ENCODE assay signal across 26 cellular contexts in the genomic region with DNA sequence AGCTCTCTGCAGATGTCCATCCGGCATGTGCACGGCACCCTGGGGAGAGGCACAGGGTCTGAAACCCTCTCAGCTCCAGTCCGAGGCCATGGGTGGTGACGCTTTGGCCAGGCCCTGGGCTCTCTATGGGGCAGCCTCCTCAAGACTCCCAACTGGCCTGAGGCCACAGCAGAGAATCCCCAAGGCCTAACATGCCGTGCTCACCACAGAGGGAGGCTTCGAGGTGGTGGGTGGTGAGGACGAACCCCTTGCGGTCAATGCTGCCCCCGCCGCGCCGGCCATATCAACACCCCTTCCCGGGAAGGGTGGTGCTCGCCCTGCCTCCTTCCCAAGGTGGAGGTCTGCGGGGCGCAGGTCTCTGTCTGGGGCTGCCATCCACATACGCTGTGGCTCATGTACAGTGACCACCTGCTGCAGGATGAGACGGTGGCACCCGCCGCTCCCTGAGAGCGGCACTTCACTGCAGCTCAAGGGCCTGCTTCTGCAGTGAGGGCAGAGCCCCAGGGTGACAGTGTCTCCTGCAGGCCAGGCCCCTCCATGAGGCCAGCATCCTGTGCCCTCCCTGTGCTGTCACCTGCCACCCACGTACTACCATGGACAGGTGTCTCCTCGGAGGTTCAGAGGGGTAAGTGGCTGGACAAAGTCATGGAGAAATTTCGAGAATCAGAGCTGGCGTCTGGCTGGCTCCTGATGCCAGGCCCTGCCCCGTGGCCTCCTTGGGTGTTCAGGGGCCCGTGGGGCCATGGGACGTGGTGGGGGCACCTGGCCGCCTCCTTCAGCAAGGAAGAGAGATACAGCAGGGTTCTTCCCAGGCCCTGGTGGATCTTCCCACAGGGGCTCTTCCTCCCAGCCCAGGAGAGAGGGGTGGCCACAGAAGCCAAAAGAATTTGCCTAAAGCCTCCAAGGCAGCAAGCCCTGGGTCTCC. TPM values are rescaled to one million over a fixed set of nuclear protein-coding genes. Genes with fewer than 3 reads are reported as not detected.
DNase-seq lines count a peak whose midpoint lies in the region; ATAC-seq and TF ChIP-seq lines count a peak whose summit lies in the region.
"Had no signal": no experiment of that assay in that cellular context is flagged by ENCODE, and none has a peak within 500 bp of the region (broad histone marks: within the 10 kb centered on the region; RNA-seq: fewer than 3 reads in every experiment).

No MANE protein-coding gene starts in this region.

- TF ChIP-seq CTCF in DOHH2 (IDR thresholded peaks at IDR 0.05; ENCODE audit: low read depth, low read length, poor library complexity, severe bottlenecking) (no peak), chondrocyte (IDR thresholded peaks at IDR 0.05) (no peak)

- no peak overlapping the region for H3K27ac Mint-ChIP-seq in chondrocyte (ENCODE audit: unreplicated experiment)
- H3K27ac Mint-ChIP-seq: CD4-positive, alpha-beta T cell; dendritic cell treated with granulocyte-macrophage colony-stimulating factor and Interleukin-4, amounts not matched to agents 40 ng/mL and 50 ng/mL, for 4 days had no signal

- H3K4me2 ChIP-seq in DOHH2 (ENCODE audit: low read length), result peak overlapping the region; percentile 87

- H3K4me1 Mint-ChIP-seq in chondrocyte (ENCODE audit: low read depth), result no peaks in the 10 kb centered on the region
- H3K4me1 Mint-ChIP-seq: central memory CD8-positive, alpha-beta T cell had no signal

- H3K4me3 Mint-ChIP-seq in chondrocyte (ENCODE audit: unreplicated experiment), result no peak overlapping the region
- H3K4me3 Mint-ChIP-seq: CD4-positive, alpha-beta T cell; central memory CD8-positive, alpha-beta T cell; dendritic cell treated with granulocyte-macrophage colony-stimulating factor and Interleukin-4, amounts not matched to agents 40 ng/mL and 50 ng/mL, for 4 days; naive thymus-derived CD4-positive, alpha-beta T cell had no signal

- no peak for ATAC-seq in HG03159 (IDR thresholded peaks at IDR 0.05; ENCODE audit: unreplicated experiment)
- ATAC-seq: naive thymus-derived CD4-positive, alpha-beta T cell; psoas muscle had no signal

- H3K9me2 ChIP-seq in DOHH2 (replicated peaks; ENCODE audit: control insufficient read depth, low read length), result no peaks in the 10 kb centered on the region

- H4K20me1 ChIP-seq in DOHH2 (ENCODE audit: control insufficient read depth, insufficient read depth, low read depth, low read length), result no peaks in the 10 kb centered on the region

- H3F3A ChIP-seq in DOHH2 (ENCODE audit: control insufficient read depth, insufficient read depth), result peaks cover 7% of the 10 kb centered on the region; the same call in 1 of the 2 replicates

- H3K27ac ChIP-seq in DOHH2 (ENCODE audit: low read depth, low read length), result peak overlapping the region; percentile 99
- H3K27ac ChIP-seq: psoas muscle had no signal

- intact Hi-C loops in posterior vena cava (cut with DNase I), result no loop called here

- H3K4me1 ChIP-seq in DOHH2 (ENCODE audit: control insufficient read depth, low read length), result peaks cover 87% of the 10 kb centered on the region
- H3K4me1 ChIP-seq: psoas muscle had no signal

- no peaks in the 10 kb centered on the region for H3K36me3 ChIP-seq in DOHH2 (ENCODE audit: control insufficient read depth, low read length)
- H3K36me3 ChIP-seq: MG63 had no signal

- DNase-seq in NCI-H1417 (lab: John Stamatoyannopoulos, UW) (peak in 2 of 3 experiments; percentile 14 to 21), NCI-H1417 treated with DMSO at 0.1 percent for 48 hours (lab: John Stamatoyannopoulos, UW) (no peak), chondrocyte (ENCODE audit: low spot score) (peak; percentile 77), posterior vena cava (ENCODE audit: low spot score) (peak; percentile 80), D341Med (ENCODE audit: low spot score) (no peak), AG08395 (ENCODE audit: low spot score) (no peak)
- DNase-seq: 8988T; activated naive CD4-positive, alpha-beta T cell; activated T-cell treated with anti-CD3 and anti-CD28 coated beads, Interleukin-2, amount 50 U/mL, for 48 hours; erythroblast; H7; KBM-7; MG63; midbrain; naive thymus-derived CD4-positive, alpha-beta T cell; NCI-H2081 treated with DMSO at 0.1 percent for 48 hours; NCI-H774; RPMI8226; stimulated activated CD4-positive, alpha-beta T cell treated with anti-CD3 and anti-CD28 coated beads, Interleukin-4, amount 100 ng/mL, for 24 hours; trophoblast cell had no signal

- H3K79me2 ChIP-seq in DOHH2 (ENCODE audit: control insufficient read depth, low read length), result no peaks in the 10 kb centered on the region

- no peaks in the 10 kb centered on the region for H3K36me3 Mint-ChIP-seq in chondrocyte (ENCODE audit: low read depth)
- H3K36me3 Mint-ChIP-seq: naive thymus-derived CD4-positive, alpha-beta T cell had no signal

- peaks cover 27% of the 10 kb centered on the region for H3K27me3 Mint-ChIP-seq in chondrocyte (ENCODE audit: low read depth)
- H3K27me3 Mint-ChIP-seq: CD4-positive, alpha-beta T cell had no signal

- no peaks in the 10 kb centered on the region for H3K27me3 ChIP-seq in DOHH2 (ENCODE audit: control insufficient read depth, low read length)

- H3K4me3 ChIP-seq in DOHH2 (ENCODE audit: low read length), result peak overlapping the region; percentile 70
- H3K4me3 ChIP-seq: MG63, psoas muscle had no signal

- no peaks in the 10 kb centered on the region for H3K9me3 Mint-ChIP-seq in chondrocyte (ENCODE audit: low read depth)
- H3K9me3 Mint-ChIP-seq: CD4-positive, alpha-beta T cell; central memory CD8-positive, alpha-beta T cell; dendritic cell treated with granulocyte-macrophage colony-stimulating factor and Interleukin-4, amounts not matched to agents 40 ng/mL and 50 ng/mL, for 4 days had no signal

- H3K9me3 ChIP-seq in DOHH2 (ENCODE audit: control insufficient read depth, insufficient read depth, low read length), result no peaks in the 10 kb centered on the region
- H3K9me3 ChIP-seq: MG63, psoas muscle had no signal

RNA-seq across cellular contexts. Expression of gene ACSF3, which starts 54.6 kb away (rescaled TPM):
- total RNA-seq in chondrocyte (19.5 to 24.4 TPM (median 20.8 TPM) in 3 replicates), posterior vena cava (10 to 100 TPM; 19.1 to 21.4 TPM)

Comparison
In these comparisons a context has a peak if more than half of its experiments do, and no peak if none do; other contexts are left out.
1. DNase-seq: peak in NCI-H1417 (2 of 3), chondrocyte (single experiment) and posterior vena cava (single experiment); none in NCI-H1417 treated with DMSO at 0.1 percent for 48 hours (single experiment), D341Med (single experiment) and AG08395 (single experiment).